30 cellular contexts compared by ENCODE assay signal in genomic region chr18:68764016-68764415, GRCh38. TPM values are rescaled to one million over a fixed set of nuclear protein-coding genes. Genes with fewer than 3 reads are reported as not detected.
DNase-seq lines count a peak whose midpoint lies in the region; ATAC-seq, FAIRE-seq and TF ChIP-seq lines count a peak whose summit lies in the region.
"Had no signal": no experiment of that assay in that cellular context is flagged by ENCODE, and none has a peak within 500 bp of the region (broad histone marks: within the 10 kb centered on the region; RNA-seq: fewer than 3 reads in every experiment).

No MANE protein-coding gene starts in this region.

- FAIRE-seq in pancreas (lab: Jason Lieb, UNC) (no peak), RCC 7860 (lab: Jason Lieb, UNC) (no peak)
- FAIRE-seq: endometrium, GM12892 had no signal

- intact Hi-C loops in pancreas (cut with DNase I), result no loop called here

- POLR2A ChIA-PET in activated CD4-positive, alpha-beta T cell treated with anti-CD3 and anti-CD28 coated beads, Interleukin-2, amount 10 ng/mL, durations not matched to agents 7 days and 5 days (lab: Charles Lee), result no interaction called here

- no peak for TF ChIP-seq CTCF in astrocyte of the spinal cord (IDR thresholded peaks at IDR 0.05; ENCODE audit: low read depth, low read length)
- no peak for TF ChIP-seq CTCF in pancreas (IDR thresholded peaks at IDR 0.05)

- H3K4me1 ChIP-seq in GM23248 (ENCODE audit: insufficient read depth) (peaks cover 5% of the 10 kb centered on the region; the same call in 1 of the 2 replicates), pancreas (no peaks in the 10 kb centered on the region)
- H3K4me1 ChIP-seq: Peyer's patch, prostate gland, sigmoid colon had no signal

- WGBS in GM23248 (ENCODE audit: low coverage in 1 of 2, low lambda C conversion rate in 2 of 2, missing lambda C conversion rate in 2 of 2), 2 experiments, result 40 to 53% methylated on average over 2 of the region's 2 CpGs
- 61 to 86% methylated on average over 2 of the region's 2 CpGs for WGBS in pancreas, 2 donors

- no peaks in the 10 kb centered on the region for H3K4me1 Mint-ChIP-seq in activated CD4-positive, alpha-beta T cell treated with anti-CD3 and anti-CD28 coated beads, Interleukin-2, amount 10 ng/mL, durations not matched to agents 7 days and 5 days
- no peaks in the 10 kb centered on the region for H3K4me1 Mint-ChIP-seq in T-helper 2 cell treated with Interferon-gamma antibody and Interleukin-4, amounts not matched to agents 5 μg/mL and 100 μg/mL, for 36 hours (ENCODE audit: low read depth)
- H3K4me1 Mint-ChIP-seq: activated B cell treated with CpG ODN at 0.5 μM for 24 hours; CD14-positive monocyte; central memory CD8-positive, alpha-beta T cell had no signal

- no peaks in the 10 kb centered on the region for H3K27me3 Mint-ChIP-seq in activated CD4-positive, alpha-beta T cell treated with anti-CD3 and anti-CD28 coated beads, Interleukin-2, amount 10 ng/mL, durations not matched to agents 7 days and 5 days
- no peaks in the 10 kb centered on the region for H3K27me3 Mint-ChIP-seq in T-helper 2 cell treated with Interferon-gamma antibody and Interleukin-4, amounts not matched to agents 5 μg/mL and 100 μg/mL, for 36 hours (ENCODE audit: low read depth)
- H3K27me3 Mint-ChIP-seq: activated B cell treated with CpG ODN at 0.5 μM for 24 hours; activated CD4-positive, alpha-beta memory T cell treated with anti-CD3 and anti-CD28 coated beads for 36 hours; central memory CD8-positive, alpha-beta T cell had no signal

- H4K20me1 ChIP-seq in GM23248 (ENCODE audit: insufficient read depth), result no peaks in the 10 kb centered on the region

- no peak for ATAC-seq in pancreas
- ATAC-seq: activated naive CD4-positive, alpha-beta T cell treated with anti-CD3 and anti-CD28 coated beads, Interleukin-2, amount 50 U/mL, for 72 hours; left colon had no signal

- H3K27ac ChIP-seq in GM23248 (no peak overlapping the region), pancreas (no peak overlapping the region)
- H3K27ac ChIP-seq: hepatocyte, Peyer's patch, prostate gland, sigmoid colon had no signal

- H3K9me3 Mint-ChIP-seq in activated CD4-positive, alpha-beta T cell treated with anti-CD3 and anti-CD28 coated beads, Interleukin-2, amount 10 ng/mL, durations not matched to agents 7 days and 5 days, result no peaks in the 10 kb centered on the region
- no peaks in the 10 kb centered on the region for H3K9me3 Mint-ChIP-seq in T-helper 2 cell treated with Interferon-gamma antibody and Interleukin-4, amounts not matched to agents 5 μg/mL and 100 μg/mL, for 36 hours
- H3K9me3 Mint-ChIP-seq: activated T-helper 2 cell treated with anti-CD3 and anti-CD28 coated beads, Interferon-gamma antibody, Interleukin-2, Interleukin-4, amounts not matched to agents 10 μg/mL and 5 μg/mL and 100 μg/mL, durations not matched to agents 14 hours and 24 hours and 36 hours had no signal

- H3K36me3 Mint-ChIP-seq in activated CD4-positive, alpha-beta T cell treated with anti-CD3 and anti-CD28 coated beads, Interleukin-2, amount 10 ng/mL, durations not matched to agents 7 days and 5 days (ENCODE audit: low read depth), result no peaks in the 10 kb centered on the region
- H3K36me3 Mint-ChIP-seq in T-helper 2 cell treated with Interferon-gamma antibody and Interleukin-4, amounts not matched to agents 5 μg/mL and 100 μg/mL, for 36 hours (ENCODE audit: low read depth), result no peaks in the 10 kb centered on the region
- H3K36me3 Mint-ChIP-seq: activated CD4-positive, alpha-beta memory T cell treated with anti-CD3 and anti-CD28 coated beads for 36 hours; activated naive CD4-positive, alpha-beta T cell treated with anti-CD3 and anti-CD28 coated beads, Interleukin-2, amount 50 U/mL, for 72 hours; CD14-positive monocyte had no signal

- in situ Hi-C loops in GM23248 (cut with MboI), result no loop called here
- in situ Hi-C loops in astrocyte of the spinal cord (cut with HindIII; ENCODE audit: low sequenced_read_pairs), result no loop called here

- H3F3A ChIP-seq in GM23248 (ENCODE audit: insufficient read depth), result 0 out of 2 replicates have a peak, but pooled peaks cover 4% of the 10 kb centered on the region

- no peaks in the 10 kb centered on the region for H3K27me3 ChIP-seq in GM23248 (replicated peaks; ENCODE audit: insufficient read depth)
- H3K27me3 ChIP-seq in pancreas, result no peaks in the 10 kb centered on the region
- H3K27me3 ChIP-seq: hepatocyte, Peyer's patch, sigmoid colon had no signal

- H3K9ac ChIP-seq in GM23248, result no peak overlapping the region

- H3K4me3 Mint-ChIP-seq in activated CD4-positive, alpha-beta T cell treated with anti-CD3 and anti-CD28 coated beads, Interleukin-2, amount 10 ng/mL, durations not matched to agents 7 days and 5 days, result no peak overlapping the region
- H3K4me3 Mint-ChIP-seq in T-helper 2 cell treated with Interferon-gamma antibody and Interleukin-4, amounts not matched to agents 5 μg/mL and 100 μg/mL, for 36 hours, result no peak overlapping the region
- H3K4me3 Mint-ChIP-seq: activated B cell treated with CpG ODN at 0.5 μM for 24 hours; activated CD4-positive, alpha-beta memory T cell treated with anti-CD3 and anti-CD28 coated beads for 36 hours; CD14-positive monocyte; central memory CD8-positive, alpha-beta T cell had no signal

- H3K27ac Mint-ChIP-seq in activated CD4-positive, alpha-beta T cell treated with anti-CD3 and anti-CD28 coated beads, Interleukin-2, amount 10 ng/mL, durations not matched to agents 7 days and 5 days, result no peak overlapping the region
- H3K27ac Mint-ChIP-seq in T-helper 2 cell treated with Interferon-gamma antibody and Interleukin-4, amounts not matched to agents 5 μg/mL and 100 μg/mL, for 36 hours, result no peak overlapping the region
- H3K27ac Mint-ChIP-seq: activated B cell treated with CpG ODN at 0.5 μM for 24 hours; activated CD4-positive, alpha-beta memory T cell treated with anti-CD3 and anti-CD28 coated beads for 36 hours; activated naive CD4-positive, alpha-beta T cell treated with anti-CD3 and anti-CD28 coated beads, Interleukin-2, amount 50 U/mL, for 72 hours; activated T-helper 2 cell treated with anti-CD3 and anti-CD28 coated beads, Interferon-gamma antibody, Interleukin-2, Interleukin-4, amounts not matched to agents 10 μg/mL and 5 μg/mL and 100 μg/mL, durations not matched to agents 14 hours and 24 hours and 36 hours; CD14-positive monocyte had no signal

- H3K9me3 ChIP-seq in GM23248 (ENCODE audit: low read depth), result peaks cover 7% of the 10 kb centered on the region
- H3K9me3 ChIP-seq in pancreas, result no peaks in the 10 kb centered on the region
- H3K9me3 ChIP-seq: Peyer's patch, prostate gland, sigmoid colon had no signal

- DNase-seq in GM23248, result peak; percentile 68
- peak; percentile 19 for DNase-seq in astrocyte of the spinal cord (ENCODE audit: low read depth, low spot score)
- peak; percentile 52 for DNase-seq in fibroblast of peridontal ligament (ENCODE audit: extremely low read depth)
- peak; percentile 45 for DNase-seq in skeletal muscle cell (ENCODE audit: low read depth)
- DNase-seq in pancreas, result no peak
- no peak for DNase-seq in RCC 7860 (ENCODE audit: low spot score)
- no peak for DNase-seq in activated CD4-positive, alpha-beta T cell treated with anti-CD3 and anti-CD28 coated beads, Interleukin-2, amount 10 ng/mL, durations not matched to agents 7 days and 5 days
- no peak for DNase-seq in T-helper 2 cell treated with Interferon-gamma antibody and Interleukin-4, amounts not matched to agents 5 μg/mL and 100 μg/mL, for 36 hours (ENCODE audit: low spot score)
- DNase-seq: activated B cell treated with CpG ODN at 0.5 μM for 24 hours; activated CD4-positive, alpha-beta memory T cell treated with anti-CD3 and anti-CD28 coated beads for 36 hours; aorta; foreskin melanocyte; GOT3; left colon; NCI-H1105; NCI-H1930; NCI-H345; Peyer's patch; SIG-M5; sigmoid colon; stimulated activated naive CD4-positive, alpha-beta T cell; SW 1271 had no signal

- H3K9me2 ChIP-seq in GM23248 (ENCODE audit: insufficient read depth), result 0 out of 2 replicates have a peak, but pooled peaks cover 4% of the 10 kb centered on the region

- no peaks in the 10 kb centered on the region for H3K79me2 ChIP-seq in GM23248 (ENCODE audit: insufficient read depth)
- H3K79me2 ChIP-seq: hepatocyte had no signal

- H3K4me3 ChIP-seq in GM23248 (no peak overlapping the region), astrocyte of the spinal cord (ENCODE audit: low read depth, low read length) (no peak overlapping the region), skeletal muscle cell (ENCODE audit: low read depth, low read length) (no peak overlapping the region), pancreas (no peak overlapping the region)
- H3K4me3 ChIP-seq: hepatocyte, Peyer's patch, prostate gland, sigmoid colon had no signal

- peak overlapping the region; percentile 23; the same call in 1 of the 2 replicates for H2AFZ ChIP-seq in GM23248
- H2AFZ ChIP-seq: hepatocyte had no signal

- CTCF ChIA-PET in activated CD4-positive, alpha-beta T cell treated with anti-CD3 and anti-CD28 coated beads, Interleukin-2, amount 10 ng/mL, durations not matched to agents 7 days and 5 days (lab: Charles Lee), result no interaction called here

- no peaks in the 10 kb centered on the region for H3K36me3 ChIP-seq in GM23248 (ENCODE audit: low read depth)
- no peaks in the 10 kb centered on the region for H3K36me3 ChIP-seq in pancreas
- H3K36me3 ChIP-seq: Peyer's patch, prostate gland, sigmoid colon had no signal

- H3K4me2 ChIP-seq in GM23248 (ENCODE audit: unreplicated experiment), result no peak overlapping the region
- H3K4me2 ChIP-seq: hepatocyte had no signal

RNA-seq across cellular contexts. Expression of gene CCDC102B, which starts 33.9 kb away (rescaled TPM):
- total RNA-seq in GM23248 (2014; rRNA removed; shearing (Covaris generic)), result 0.89 and 3.2 TPM in 2 replicates
- polyA plus RNA-seq in GM23248 (2016; fragmentation: Nextera tagmentation; extraction: Ambion mirVana), result 0.56 and 1.7 TPM in 2 replicates
- 1 to 10 TPM; 1.2 to 6.2 (median 1.9) TPM for total RNA-seq in pancreas
- 1 to 10 TPM in 1 of 2 donors, under 1 TPM in 1; 0.99 to 1.8 TPM for polyA plus RNA-seq in pancreas
- total RNA-seq in activated CD4-positive, alpha-beta T cell treated with anti-CD3 and anti-CD28 coated beads, Interleukin-2, amount 10 ng/mL, durations not matched to agents 7 days and 5 days, result 1 to 10 TPM; 2.0 to 2.3 TPM

RNA-seq across cellular contexts. Expression of gene TMX3, which starts 49.1 kb away (rescaled TPM):
- 111 and 112 TPM in 2 replicates for total RNA-seq in GM23248 (2014; rRNA removed; shearing (Covaris generic))
- polyA plus RNA-seq in GM23248 (2016; fragmentation: Nextera tagmentation; extraction: Ambion mirVana), result 70.4 and 73.0 TPM in 2 replicates
- total RNA-seq in pancreas, result 10 to 100 TPM; 12.8 to 21.7 (median 15.6) TPM
- polyA plus RNA-seq in pancreas, result 10 to 100 TPM; 11.1 to 25.5 TPM
- 10 to 100 TPM; 63.3 to 66.1 TPM for total RNA-seq in activated CD4-positive, alpha-beta T cell treated with anti-CD3 and anti-CD28 coated beads, Interleukin-2, amount 10 ng/mL, durations not matched to agents 7 days and 5 days

Comparison
In these comparisons a context has a peak if more than half of its experiments do, and no peak if none do; other contexts are left out.
1. DNase-seq: peak in GM23248 (single experiment), astrocyte of the spinal cord (single experiment), fibroblast of peridontal ligament (single experiment) and skeletal muscle cell (single experiment); none in pancreas (0 of 6), RCC 7860 (single experiment), activated CD4-positive, alpha-beta T cell treated with anti-CD3 and anti-CD28 coated beads, Interleukin-2, amount 10 ng/mL, durations not matched to agents 7 days and 5 days (single experiment) and T-helper 2 cell treated with Interferon-gamma antibody and Interleukin-4, amounts not matched to agents 5 μg/mL and 100 μg/mL, for 36 hours (single experiment).